9 cellular contexts compared by ENCODE assay signal in the genomic region with DNA sequence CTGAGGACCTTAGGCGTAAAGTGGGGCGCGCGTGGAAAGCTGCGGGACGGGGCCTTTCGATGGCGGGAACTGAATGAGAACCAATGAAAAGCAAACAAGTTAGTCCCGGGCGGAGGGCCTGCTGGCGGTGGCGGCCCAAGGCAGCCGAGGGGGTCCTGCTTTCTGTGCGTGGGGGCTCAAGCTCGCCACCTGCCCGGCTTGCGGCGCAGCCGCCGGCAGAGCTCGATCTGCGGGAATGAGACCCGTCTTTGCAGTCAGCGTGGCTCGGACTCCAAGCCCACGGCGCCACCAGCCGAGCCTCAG. TPM values are rescaled to one million over a fixed set of nuclear protein-coding genes. Genes with fewer than 3 reads are reported as not detected.
DNase-seq lines count a peak whose midpoint lies in the region; ATAC-seq, FAIRE-seq and TF ChIP-seq lines count a peak whose summit lies in the region.
"Had no signal": no experiment of that assay in that cellular context is flagged by ENCODE, and none has a peak within 500 bp of the region (broad histone marks: within the 10 kb centered on the region; RNA-seq: fewer than 3 reads in every experiment).

No MANE protein-coding gene starts in this region.

- H3K9me3 Mint-ChIP-seq in activated T-cell treated with anti-CD3 and anti-CD28 coated beads, Interleukin-2, amount 50 U/mL, for 72 hours = no peaks in the 10 kb centered on the region
- H3K9me3 Mint-ChIP-seq in activated T-cell treated with anti-CD3 and anti-CD28 coated beads, Interleukin-2, amount 50 U/mL, for 24 hours = no peaks in the 10 kb centered on the region

- H3K27ac ChIP-seq in brain microvascular endothelial cell = no peak overlapping the region
- peak overlapping the region; percentile 46 for H3K27ac ChIP-seq in lower lobe of right lung
- peak overlapping the region; percentile 25 for H3K27ac ChIP-seq in thymus (ENCODE audit: low read depth)

- no peak overlapping the region for H3K27ac Mint-ChIP-seq in activated T-cell treated with anti-CD3 and anti-CD28 coated beads, Interleukin-2, amount 50 U/mL, for 72 hours
- H3K27ac Mint-ChIP-seq in activated T-cell treated with anti-CD3 and anti-CD28 coated beads, Interleukin-2, amount 50 U/mL, for 24 hours = no peak overlapping the region

- H3K4me3 Mint-ChIP-seq in activated T-cell treated with anti-CD3 and anti-CD28 coated beads, Interleukin-2, amount 50 U/mL, for 72 hours = peak overlapping the region; percentile 69 to 75
- no peak overlapping the region for H3K4me3 Mint-ChIP-seq in activated T-cell treated with anti-CD3 and anti-CD28 coated beads, Interleukin-2, amount 50 U/mL, for 24 hours

- H3K4me1 ChIP-seq in lower lobe of right lung (peaks cover 7% of the 10 kb centered on the region), thymus (ENCODE audit: control insufficient read depth, insufficient read depth, low read length) (no peaks in the 10 kb centered on the region)

- no peak for FAIRE-seq in HTR-8/SVneo (lab: Jason Lieb, UNC)
- FAIRE-seq: endothelial cell of umbilical vein had no signal

- H3K36me3 Mint-ChIP-seq in activated T-cell treated with anti-CD3 and anti-CD28 coated beads, Interleukin-2, amount 50 U/mL, for 72 hours (ENCODE audit: insufficient read depth in 2 of 2) = peaks cover 0 to 1% of the 10 kb centered on the region in 2 donors
- H3K36me3 Mint-ChIP-seq in activated T-cell treated with anti-CD3 and anti-CD28 coated beads, Interleukin-2, amount 50 U/mL, for 24 hours (ENCODE audit: low read depth) = no peaks in the 10 kb centered on the region

- H3K4me3 ChIP-seq in brain microvascular endothelial cell (ENCODE audit: low read depth, low read length) (peak overlapping the region; percentile 56), lower lobe of right lung (peak overlapping the region; percentile 63), thymus (ENCODE audit: low read length) (peak overlapping the region; percentile 39)

- intact Hi-C loops in lower lobe of right lung (cut with DNase I) = loop anchor here (5.0 kb wide), 1 partner anchor 713 kb away; no protein-coding TSS in a partner anchor

- H3K4me1 Mint-ChIP-seq in activated T-cell treated with anti-CD3 and anti-CD28 coated beads, Interleukin-2, amount 50 U/mL, for 72 hours (ENCODE audit: low read depth) = no peaks in the 10 kb centered on the region
- H3K4me1 Mint-ChIP-seq in activated T-cell treated with anti-CD3 and anti-CD28 coated beads, Interleukin-2, amount 50 U/mL, for 24 hours (ENCODE audit: low read depth) = peaks cover 6% of the 10 kb centered on the region

- H3K27me3 ChIP-seq in brain microvascular endothelial cell (replicated peaks) (no peaks in the 10 kb centered on the region), lower lobe of right lung (ENCODE audit: low read depth) (peaks cover 47% of the 10 kb centered on the region), thymus (ENCODE audit: control insufficient read depth, insufficient read depth) (peaks cover 53% of the 10 kb centered on the region)

- 3% methylated on average over 28 of the region's 28 CpGs for WGBS in thymus

- no peak for TF ChIP-seq CTCF in brain microvascular endothelial cell (IDR thresholded peaks at IDR 0.05; ENCODE audit: low read depth, low read length, missing control alignments)
- TF ChIP-seq CTCF in lower lobe of right lung (IDR thresholded peaks at IDR 0.05) = no peak

- H3K36me3 ChIP-seq in brain microvascular endothelial cell (replicated peaks) (no peaks in the 10 kb centered on the region), lower lobe of right lung (no peaks in the 10 kb centered on the region), thymus (ENCODE audit: control insufficient read depth, insufficient read depth) (no peaks in the 10 kb centered on the region)

- in situ Hi-C loops in brain microvascular endothelial cell (cut with HindIII; ENCODE audit: low pct_ligation_motif_present, low sequenced_read_pairs) = no loop called here

- no peak for ATAC-seq in activated T-cell treated with anti-CD3 and anti-CD28 coated beads, Interleukin-2, amount 50 U/mL, for 72 hours (replicated peaks in 1 of 2)
- no peak for ATAC-seq in lower lobe of right lung

- H3K9me3 ChIP-seq in lower lobe of right lung (no peaks in the 10 kb centered on the region), thymus (ENCODE audit: control insufficient read depth) (no peaks in the 10 kb centered on the region)

- H3K27me3 Mint-ChIP-seq in activated T-cell treated with anti-CD3 and anti-CD28 coated beads, Interleukin-2, amount 50 U/mL, for 72 hours (ENCODE audit: low read depth) = peaks cover 30% of the 10 kb centered on the region
- peaks cover 50% of the 10 kb centered on the region for H3K27me3 Mint-ChIP-seq in activated T-cell treated with anti-CD3 and anti-CD28 coated beads, Interleukin-2, amount 50 U/mL, for 24 hours

- DNase-seq in activated T-cell treated with anti-CD3 and anti-CD28 coated beads, Interleukin-2, amount 50 U/mL, for 72 hours = no peak
- DNase-seq in activated T-cell treated with anti-CD3 and anti-CD28 coated beads for 4 hours (no peak), brain microvascular endothelial cell (no peak), lower lobe of right lung (no peak), HTR-8/SVneo (ENCODE audit: insufficient read length, low spot score) (no peak), superior temporal gyrus (ENCODE audit: extremely low spot score) (no peak)
- no peak for DNase-seq in activated T-cell treated with anti-CD3 and anti-CD28 coated beads, Interleukin-2, amount 50 U/mL, for 24 hours

RNA-seq across cellular contexts. Expression of gene CXCL12, which starts 0.5 kb away (rescaled TPM):
- total RNA-seq in activated T-cell treated with anti-CD3 and anti-CD28 coated beads, Interleukin-2, amount 50 U/mL, for 72 hours = not detected
- 73.8 TPM for total RNA-seq in lower lobe of right lung
- polyA plus RNA-seq in thymus = 82.1 TPM

Comparison
In these comparisons a context has a peak if more than half of its experiments do, and no peak if none do; other contexts are left out.
1. RNA of gene CXCL12, which starts 0.5 kb away (total RNA-seq): 73.8 TPM in lower lobe of right lung (single experiment); not detected in activated T-cell treated with anti-CD3 and anti-CD28 coated beads, Interleukin-2, amount 50 U/mL, for 72 hours; every median in the first group is over 10 times any median in the second.
2. Peak in every context shown above with its lines, with median percentiles within 50 percentile points of each other: H3K4me3 ChIP-seq.